Comparison of ENCODE assay signal across 8 cellular contexts in the genomic region with DNA sequence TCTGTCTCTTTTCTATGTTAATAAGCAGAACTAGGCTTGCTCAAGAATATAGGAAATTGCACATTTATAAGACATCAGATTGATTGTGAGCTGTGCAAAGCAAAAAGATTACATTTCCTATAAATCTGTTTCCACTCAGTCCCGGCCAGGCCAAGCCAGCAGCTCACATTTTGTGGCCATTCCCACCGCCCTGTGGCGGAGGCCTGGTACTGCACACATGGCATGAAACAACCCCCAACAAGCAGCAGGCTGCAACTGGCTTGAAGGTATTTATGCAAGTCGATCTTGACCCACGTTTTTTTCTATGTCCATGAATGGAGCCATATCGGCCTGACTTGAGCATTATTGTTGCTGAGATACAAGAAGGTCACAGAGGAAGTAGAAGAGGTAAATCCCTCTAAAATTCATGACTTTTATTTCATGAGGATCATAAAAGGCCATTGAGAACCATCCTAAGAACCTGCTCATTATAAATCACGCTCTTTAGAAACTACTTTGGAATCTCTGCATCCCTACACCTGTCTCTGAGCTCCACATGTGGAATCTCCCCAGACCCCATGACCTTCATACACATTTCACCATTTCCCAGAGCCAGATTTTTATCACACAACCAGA.
A peak's percentile ranks its signal among the peaks of the same experiment; 100 is the strongest.
DNase-seq lines count a peak whose midpoint lies in the region; ATAC-seq and TF ChIP-seq lines count a peak whose summit lies in the region.

No MANE protein-coding gene starts in this region.

- no peak overlapping the region for H4K91ac ChIP-seq in H9 (ENCODE audit: insufficient read length, low read depth, low read length)

- TF ChIP-seq POLR2A in body of pancreas (IDR thresholded peaks at IDR 0.05), result no peak

- H3K36me3 ChIP-seq in OCI-LY3 (replicated peaks; ENCODE audit: low read depth, low read length) (no peaks in the 10 kb centered on the region), body of pancreas (replicated peaks in 1 of 2; ENCODE audit: insufficient read depth in 1 of 2, low read depth in 2 of 2) (no peaks in the 10 kb centered on the region)

- H3K27ac Mint-ChIP-seq in H9, result peak overlapping the region in 1 of 3 experiments; percentile 24; a peak in 1 of 7 replicates

- H3K79me1 ChIP-seq in H9 (ENCODE audit: insufficient read depth, low read depth, low read length, poor library complexity, severe bottlenecking), result no peaks in the 10 kb centered on the region

- no peaks in the 10 kb centered on the region for H3K23me2 ChIP-seq in H9 (ENCODE audit: insufficient read length, low read depth, low read length, poor library complexity, severe bottlenecking)

- no peak overlapping the region for H3K4ac ChIP-seq in H9 (ENCODE audit: low read depth, low read length)

- no peak overlapping the region for H4K5ac ChIP-seq in H9 (ENCODE audit: insufficient read length, low read depth, low read length)

- H3K27me3 Mint-ChIP-seq in H9 (ENCODE audit: low read depth), result peaks cover 3% of the 10 kb centered on the region

- H2AK5ac ChIP-seq in H9 (ENCODE audit: insufficient read length, low read length), result no peak overlapping the region

- no peak overlapping the region for H3K23ac ChIP-seq in H9 (ENCODE audit: insufficient read length, low read depth, low read length)

- H3K4me2 ChIP-seq in H9 (ENCODE audit: insufficient read depth, insufficient read length, low read length) (no peak overlapping the region), OCI-LY3 (ENCODE audit: low read length) (no peak overlapping the region)

- no peak overlapping the region for H2BK12ac ChIP-seq in H9 (ENCODE audit: insufficient read length, low read depth, low read length)

- no peaks in the 10 kb centered on the region for H3K9me3 ChIP-seq in H9 (ENCODE audit: control insufficient read depth, low read depth, low read length)
- H3K9me3 ChIP-seq in OCI-LY3 (ENCODE audit: insufficient read depth, low read length), result no peaks in the 10 kb centered on the region
- no peaks in the 10 kb centered on the region for H3K9me3 ChIP-seq in body of pancreas

- H3T11ph ChIP-seq in H9 (ENCODE audit: low read length), result no peak overlapping the region

- peaks cover 0 to 9% of the 10 kb centered on the region in 2 experiments; a peak in 2 of 5 replicates for H3K9me3 Mint-ChIP-seq in H9

- ATAC-seq in body of pancreas (peak; percentile 81), GM21786 (IDR thresholded peaks at IDR 0.05; ENCODE audit: unreplicated experiment) (no peak), GM18870 (IDR thresholded peaks at IDR 0.05; ENCODE audit: unreplicated experiment) (no peak)

- no peak overlapping the region for H2BK5ac ChIP-seq in H9 (ENCODE audit: insufficient read length, low read length)

- H2BK20ac ChIP-seq in H9 (ENCODE audit: low read depth, low read length, poor library complexity, severe bottlenecking), result no peak overlapping the region

- no peak overlapping the region for H4K8ac ChIP-seq in H9 (replicated peaks; ENCODE audit: insufficient read length, low read depth, low read length)

- H2BK120ac ChIP-seq in H9 (ENCODE audit: low read depth, low read length, poor library complexity, severe bottlenecking), result no peak overlapping the region

- H3K9ac ChIP-seq in H9 (ENCODE audit: extremely low read depth, insufficient read length, low read length), result no peak overlapping the region
- no peak overlapping the region for H3K9ac ChIP-seq in OCI-LY3 (ENCODE audit: low read length)

- peaks cover 0 to 5% (median 2%) of the 10 kb centered on the region in 3 experiments; a peak in 4 of 7 replicates for H3K36me3 Mint-ChIP-seq in H9 (ENCODE audit: insufficient read depth in 1 of 3, low read depth in 3 of 3)

- H3K4me3 ChIP-seq in OCI-LY3 (ENCODE audit: low read length), result no peak overlapping the region
- no peak overlapping the region for H3K4me3 ChIP-seq in body of pancreas

- H2AFZ ChIP-seq in H9 (ENCODE audit: low read length), result no peak overlapping the region
- H2AFZ ChIP-seq in OCI-LY3 (ENCODE audit: low read depth, low read length), result no peak overlapping the region

- no peak overlapping the region for H2BK15ac ChIP-seq in H9 (ENCODE audit: low read depth, low read length)

- H3K56ac ChIP-seq in H9 (ENCODE audit: insufficient read length, low read depth, low read length), result no peak overlapping the region

- TF ChIP-seq CTCF in H9 (conservative IDR thresholded peaks at IDR 0.05) (peak; percentile 87), OCI-LY3 (IDR thresholded peaks at IDR 0.05; ENCODE audit: low read depth, low read length) (peak; percentile 48), body of pancreas (IDR thresholded peaks at IDR 0.05) (peak; percentile 35 to 90 (median 76))

- H4K20me1 ChIP-seq in H9 (ENCODE audit: control insufficient read depth, insufficient read depth, insufficient read length), result no peaks in the 10 kb centered on the region
- H4K20me1 ChIP-seq in OCI-LY3 (ENCODE audit: insufficient read depth, low read length), result no peaks in the 10 kb centered on the region

- H3K27ac ChIP-seq in H9 (ENCODE audit: insufficient read length, low read depth, low read length) (no peak overlapping the region), OCI-LY3 (ENCODE audit: low read length) (no peak overlapping the region), body of pancreas (no peak overlapping the region)

- DNase-seq in ELF-1 (ENCODE audit: low read depth, low spot score) (peak; percentile 83), H9 (peak; percentile 91), body of pancreas (peak; percentile 57 to 71 (median 64)), iPS-NIHi11 (ENCODE audit: low spot score) (peak; percentile 77), smooth muscle cell of the brain vasculature (ENCODE audit: low read depth, low spot score) (peak; percentile 63)

- peaks cover 17 to 21% of the 10 kb centered on the region in 2 experiments for H3K4me1 Mint-ChIP-seq in H9

- H3K4me3 Mint-ChIP-seq in H9, result no peak overlapping the region

- no peak overlapping the region for H3K14ac ChIP-seq in H9 (ENCODE audit: insufficient read depth, low read length)

- no peak overlapping the region for H3K18ac ChIP-seq in H9 (ENCODE audit: insufficient read length, low read depth, low read length)

- intact Hi-C loops in body of pancreas (cut with DNase I), result no loop called here

- WGBS in H9 (ENCODE audit: extremely low coverage, insufficient read length, low lambda C conversion rate), result no CpG with 5 or more reads among the region's 7 CpGs
- 14 to 17% methylated on average over 7 of the region's 7 CpGs for WGBS in body of pancreas, 2 donors

- no peaks in the 10 kb centered on the region for H3K27me3 ChIP-seq in H9 (ENCODE audit: insufficient read depth, low read length)
- H3K27me3 ChIP-seq in OCI-LY3 (ENCODE audit: low read depth, low read length), result no peaks in the 10 kb centered on the region
- H3K27me3 ChIP-seq in body of pancreas, result no peaks in the 10 kb centered on the region

- H3K79me2 ChIP-seq in H9 (ENCODE audit: insufficient read depth, low read length) (no peaks in the 10 kb centered on the region), OCI-LY3 (ENCODE audit: low read length) (no peaks in the 10 kb centered on the region)

- H3K4me1 ChIP-seq in H9 (ENCODE audit: insufficient read depth, low read length), result no peaks in the 10 kb centered on the region
- no peaks in the 10 kb centered on the region for H3K4me1 ChIP-seq in OCI-LY3 (ENCODE audit: low read length)
- H3K4me1 ChIP-seq in body of pancreas, result no peaks in the 10 kb centered on the region
